In genomic region chr16:67155305-67156145, GRCh38 we compare ENCODE assay signal across 1 cellular context.
TF ChIP-seq lines count a peak whose summit lies in the region.

No MANE protein-coding gene starts in this region.

TF ChIP-seq in HepG2, 621 proteins besides CTCF, POLR2A, EP300 and RAD21 (continued from another document and continues in another):
- TF ChIP-seq ZBTB33 (CRISPR knock-in tag; IDR thresholded peaks at IDR 0.05), result peak; percentile 49; the same call in 1 of the 2 replicates
- peak; percentile 97 for TF ChIP-seq DNMT1 (CRISPR knock-in tag; IDR thresholded peaks at IDR 0.05)
- no peak for TF ChIP-seq CREBL2 (CRISPR knock-in tag; IDR thresholded peaks at IDR 0.05; ENCODE audit: borderline replicate concordance)
- TF ChIP-seq SOX6 (IDR thresholded peaks at IDR 0.05), result no peak
- peak; percentile 15; the same call in 1 of the 2 replicates for TF ChIP-seq SOX6 (CRISPR knock-in tag; IDR thresholded peaks at IDR 0.05)
- TF ChIP-seq ZNF296 (CRISPR knock-in tag; conservative IDR thresholded peaks at IDR 0.05), result no peak
- peak; percentile 75; the same call in 1 of the 2 replicates for TF ChIP-seq FOXO1 (CRISPR knock-in tag; IDR thresholded peaks at IDR 0.05)
- TF ChIP-seq ZNF782 (CRISPR knock-in tag; IDR thresholded peaks at IDR 0.05; ENCODE audit: borderline replicate concordance), result peak; percentile 68; the same call in 1 of the 2 replicates
- no peak for TF ChIP-seq ZNF264 (CRISPR knock-in tag; IDR thresholded peaks at IDR 0.05)
- peak; percentile 63; the same call in 1 of the 2 replicates for TF ChIP-seq ARNT2 (CRISPR knock-in tag; IDR thresholded peaks at IDR 0.05; ENCODE audit: low read depth)
- peak; percentile 25; the same call in 1 of the 2 replicates for TF ChIP-seq THRA (CRISPR knock-in tag; IDR thresholded peaks at IDR 0.05; ENCODE audit: borderline replicate concordance)
- TF ChIP-seq ZBTB34 (CRISPR knock-in tag; IDR thresholded peaks at IDR 0.05), result no peak
- TF ChIP-seq CC2D1A (CRISPR knock-in tag; IDR thresholded peaks at IDR 0.05), result no peak
- peak; percentile 74; the same call in 1 of the 2 replicates for TF ChIP-seq REPIN1 (CRISPR knock-in tag; IDR thresholded peaks at IDR 0.05; ENCODE audit: borderline replicate concordance, low read depth)
- TF ChIP-seq, protein P1, sequence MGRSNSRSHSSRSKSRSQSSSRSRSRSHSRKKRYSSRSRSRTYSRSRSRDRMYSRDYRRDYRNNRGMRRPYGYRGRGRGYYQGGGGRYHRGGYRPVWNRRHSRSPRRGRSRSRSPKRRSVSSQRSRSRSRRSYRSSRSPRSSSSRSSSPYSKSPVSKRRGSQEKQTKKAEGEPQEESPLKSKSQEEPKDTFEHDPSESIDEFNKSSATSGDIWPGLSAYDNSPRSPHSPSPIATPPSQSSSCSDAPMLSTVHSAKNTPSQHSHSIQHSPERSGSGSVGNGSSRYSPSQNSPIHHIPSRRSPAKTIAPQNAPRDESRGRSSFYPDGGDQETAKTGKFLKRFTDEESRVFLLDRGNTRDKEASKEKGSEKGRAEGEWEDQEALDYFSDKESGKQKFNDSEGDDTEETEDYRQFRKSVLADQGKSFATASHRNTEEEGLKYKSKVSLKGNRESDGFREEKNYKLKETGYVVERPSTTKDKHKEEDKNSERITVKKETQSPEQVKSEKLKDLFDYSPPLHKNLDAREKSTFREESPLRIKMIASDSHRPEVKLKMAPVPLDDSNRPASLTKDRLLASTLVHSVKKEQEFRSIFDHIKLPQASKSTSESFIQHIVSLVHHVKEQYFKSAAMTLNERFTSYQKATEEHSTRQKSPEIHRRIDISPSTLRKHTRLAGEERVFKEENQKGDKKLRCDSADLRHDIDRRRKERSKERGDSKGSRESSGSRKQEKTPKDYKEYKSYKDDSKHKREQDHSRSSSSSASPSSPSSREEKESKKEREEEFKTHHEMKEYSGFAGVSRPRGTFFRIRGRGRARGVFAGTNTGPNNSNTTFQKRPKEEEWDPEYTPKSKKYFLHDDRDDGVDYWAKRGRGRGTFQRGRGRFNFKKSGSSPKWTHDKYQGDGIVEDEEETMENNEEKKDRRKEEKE (IDR thresholded peaks at IDR 0.05), result no peak
- TF ChIP-seq RFX5 (IDR thresholded peaks at IDR 0.05; ENCODE audit: low read depth, low read length), result 0 out of 2 replicates have a peak, but pooled peaks have one; percentile 25
- peak; percentile 16; the same call in 1 of the 2 replicates for TF ChIP-seq THAP9 (CRISPR knock-in tag; IDR thresholded peaks at IDR 0.05; ENCODE audit: borderline replicate concordance)
- TF ChIP-seq ZSCAN21 (CRISPR knock-in tag; IDR thresholded peaks at IDR 0.05; ENCODE audit: borderline replicate concordance), result peak; percentile 89; the same call in 1 of the 2 replicates
- no peak; the same call in none of the 2 replicates for TF ChIP-seq ZSCAN29 (CRISPR knock-in tag; conservative IDR thresholded peaks at IDR 0.05)
- peak; percentile 25 for TF ChIP-seq TBL1XR1 (IDR thresholded peaks at IDR 0.05; ENCODE audit: borderline replicate concordance, low read length, partially characterized antibody)
- TF ChIP-seq SMC3 (IDR thresholded peaks at IDR 0.05; ENCODE audit: low read length), result peak; percentile 53; the same call in 1 of the 2 replicates
- no peak for TF ChIP-seq ZNF260 (CRISPR knock-in tag; IDR thresholded peaks at IDR 0.05; ENCODE audit: borderline replicate concordance, low read depth)
- peak; percentile 74 for TF ChIP-seq TEAD3 (CRISPR knock-in tag; optimal IDR thresholded peaks at IDR 0.05; ENCODE audit: borderline replicate concordance)
- peak; percentile 40; the same call in 1 of the 2 replicates for TF ChIP-seq FOXC1 (CRISPR knock-in tag; IDR thresholded peaks at IDR 0.05; ENCODE audit: borderline replicate concordance)
- TF ChIP-seq GZF1 (CRISPR knock-in tag; IDR thresholded peaks at IDR 0.05), result 0 out of 2 replicates have a peak, but pooled peaks have one; percentile 40
- 0 out of 2 replicates have a peak, but pooled peaks have one; percentile 18 for TF ChIP-seq CENPT (CRISPR knock-in tag; IDR thresholded peaks at IDR 0.05; ENCODE audit: low read depth)
- peak in 1 of 2 experiments; percentile 48; a peak in 1 of 4 replicates for TF ChIP-seq KLF16 (CRISPR knock-in tag; IDR thresholded peaks at IDR 0.05)
- TF ChIP-seq XRCC5 (optimal IDR thresholded peaks at IDR 0.05; ENCODE audit: low read length), result peak; percentile 92
- TF ChIP-seq ZSCAN9 (CRISPR knock-in tag; IDR thresholded peaks at IDR 0.05; ENCODE audit: borderline replicate concordance), result peak; percentile 46; the same call in 1 of the 2 replicates
- peak; percentile 48; the same call in 1 of the 2 replicates for TF ChIP-seq BRD4 (CRISPR knock-in tag; IDR thresholded peaks at IDR 0.05)
- TF ChIP-seq, protein P2, sequence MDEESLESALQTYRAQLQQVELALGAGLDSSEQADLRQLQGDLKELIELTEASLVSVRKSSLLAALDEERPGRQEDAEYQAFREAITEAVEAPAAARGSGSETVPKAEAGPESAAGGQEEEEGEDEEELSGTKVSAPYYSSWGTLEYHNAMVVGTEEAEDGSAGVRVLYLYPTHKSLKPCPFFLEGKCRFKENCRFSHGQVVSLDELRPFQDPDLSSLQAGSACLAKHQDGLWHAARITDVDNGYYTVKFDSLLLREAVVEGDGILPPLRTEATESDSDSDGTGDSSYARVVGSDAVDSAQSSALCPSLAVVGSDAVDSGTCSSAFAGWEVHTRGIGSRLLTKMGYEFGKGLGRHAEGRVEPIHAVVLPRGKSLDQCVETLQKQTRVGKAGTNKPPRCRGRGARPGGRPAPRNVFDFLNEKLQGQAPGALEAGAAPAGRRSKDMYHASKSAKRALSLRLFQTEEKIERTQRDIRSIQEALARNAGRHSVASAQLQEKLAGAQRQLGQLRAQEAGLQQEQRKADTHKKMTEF (CRISPR knock-in tag; IDR thresholded peaks at IDR 0.05), result peak; percentile 69; the same call in 1 of the 2 replicates
- TF ChIP-seq TFAP4 (IDR thresholded peaks at IDR 0.05; ENCODE audit: borderline replicate concordance, low read depth), result peak; percentile 73; the same call in 1 of the 2 replicates
- no peak for TF ChIP-seq ZFP90 (CRISPR knock-in tag; IDR thresholded peaks at IDR 0.05; ENCODE audit: borderline replicate concordance)
- 0 out of 2 replicates have a peak, but pooled peaks have one; percentile 60 for TF ChIP-seq ZNF740 (CRISPR knock-in tag; IDR thresholded peaks at IDR 0.05)
- TF ChIP-seq ZNF331 (CRISPR knock-in tag; IDR thresholded peaks at IDR 0.05), result peak; percentile 71
- TF ChIP-seq ZNF766 (CRISPR knock-in tag; IDR thresholded peaks at IDR 0.05; ENCODE audit: borderline replicate concordance), result peak; percentile 53; the same call in 1 of the 2 replicates
- no peak for TF ChIP-seq MAFF (IDR thresholded peaks at IDR 0.05; ENCODE audit: low read depth, low read length)
- TF ChIP-seq ZNF30 (CRISPR knock-in tag; IDR thresholded peaks at IDR 0.05), result no peak
- TF ChIP-seq ZBTB7B (CRISPR knock-in tag; IDR thresholded peaks at IDR 0.05), result peak; percentile 77; the same call in 1 of the 2 replicates
- TF ChIP-seq SALL1 (CRISPR knock-in tag; IDR thresholded peaks at IDR 0.05), result peak; percentile 80
- TF ChIP-seq MYNN (CRISPR knock-in tag; IDR thresholded peaks at IDR 0.05; ENCODE audit: low read depth), result no peak
- TF ChIP-seq, protein P3, sequence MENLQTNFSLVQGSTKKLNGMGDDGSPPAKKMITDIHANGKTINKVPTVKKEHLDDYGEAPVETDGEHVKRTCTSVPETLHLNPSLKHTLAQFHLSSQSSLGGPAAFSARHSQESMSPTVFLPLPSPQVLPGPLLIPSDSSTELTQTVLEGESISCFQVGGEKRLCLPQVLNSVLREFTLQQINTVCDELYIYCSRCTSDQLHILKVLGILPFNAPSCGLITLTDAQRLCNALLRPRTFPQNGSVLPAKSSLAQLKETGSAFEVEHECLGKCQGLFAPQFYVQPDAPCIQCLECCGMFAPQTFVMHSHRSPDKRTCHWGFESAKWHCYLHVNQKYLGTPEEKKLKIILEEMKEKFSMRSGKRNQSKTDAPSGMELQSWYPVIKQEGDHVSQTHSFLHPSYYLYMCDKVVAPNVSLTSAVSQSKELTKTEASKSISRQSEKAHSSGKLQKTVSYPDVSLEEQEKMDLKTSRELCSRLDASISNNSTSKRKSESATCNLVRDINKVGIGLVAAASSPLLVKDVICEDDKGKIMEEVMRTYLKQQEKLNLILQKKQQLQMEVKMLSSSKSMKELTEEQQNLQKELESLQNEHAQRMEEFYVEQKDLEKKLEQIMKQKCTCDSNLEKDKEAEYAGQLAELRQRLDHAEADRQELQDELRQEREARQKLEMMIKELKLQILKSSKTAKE (CRISPR knock-in tag; IDR thresholded peaks at IDR 0.05; ENCODE audit: borderline replicate concordance), result no peak
- no peak for TF ChIP-seq ZNF883 (CRISPR knock-in tag; IDR thresholded peaks at IDR 0.05; ENCODE audit: not compliant biosample characterization)
- TF ChIP-seq, protein P4, sequence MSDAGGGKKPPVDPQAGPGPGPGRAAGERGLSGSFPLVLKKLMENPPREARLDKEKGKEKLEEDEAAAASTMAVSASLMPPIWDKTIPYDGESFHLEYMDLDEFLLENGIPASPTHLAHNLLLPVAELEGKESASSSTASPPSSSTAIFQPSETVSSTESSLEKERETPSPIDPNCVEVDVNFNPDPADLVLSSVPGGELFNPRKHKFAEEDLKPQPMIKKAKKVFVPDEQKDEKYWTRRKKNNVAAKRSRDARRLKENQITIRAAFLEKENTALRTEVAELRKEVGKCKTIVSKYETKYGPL (CRISPR knock-in tag; IDR thresholded peaks at IDR 0.05), result 0 out of 2 replicates have a peak, but pooled peaks have one; percentile 25
- no peak for TF ChIP-seq MLX (CRISPR knock-in tag; IDR thresholded peaks at IDR 0.05)
- TF ChIP-seq ZZZ3 (CRISPR knock-in tag; IDR thresholded peaks at IDR 0.05; ENCODE audit: borderline replicate concordance), result no peak
